Comparison of ENCODE assay signal across 36 cellular contexts in genomic region chr3:24497942-24498341, GRCh38. TPM values are rescaled to one million over a fixed set of nuclear protein-coding genes. Genes with fewer than 3 reads are reported as not detected.
"Had no signal": no experiment of that assay in that cellular context is flagged by ENCODE, and none has a peak within 500 bp of the region (broad histone marks: within the 10 kb centered on the region; RNA-seq: fewer than 3 reads in every experiment).

No MANE protein-coding gene starts in this region.

- H3K36me3 ChIP-seq: adrenal gland, ascending aorta, breast epithelium, cardiac muscle cell, colonic mucosa, WERI-Rb-1 had no signal

- H3K27ac Mint-ChIP-seq: activated CD4-positive, alpha-beta memory T cell treated with anti-CD3 and anti-CD28 coated beads for 36 hours; activated CD4-positive, alpha-beta T cell treated with anti-CD3 and anti-CD28 coated beads for 36 hours; activated CD4-positive, alpha-beta T cell treated with anti-CD3 and anti-CD28 coated beads, Interleukin-2, amount 10 ng/mL, durations not matched to agents 24 days and 14 days; activated CD8-positive, alpha-beta memory T cell treated with anti-CD3 and anti-CD28 coated beads, Interleukin-2, amount 10 ng/mL, durations not matched to agents 7 days and 5 days; activated CD8-positive, alpha-beta T cell treated with anti-CD3 and anti-CD28 coated beads, Interleukin-2, amount 10 ng/mL, durations not matched to agents 7 days and 5 days; activated naive CD4-positive, alpha-beta T cell treated with anti-CD3 and anti-CD28 coated beads for 36 hours; activated naive CD4-positive, alpha-beta T cell treated with anti-CD3 and anti-CD28 coated beads, Interleukin-2, amount 50 U/mL, for 24 hours; activated naive CD8-positive, alpha-beta T cell treated with anti-CD3 and anti-CD28 coated beads for 36 hours; activated naive CD8-positive, alpha-beta T cell treated with anti-CD3 and anti-CD28 coated beads, Interleukin-2, amount 50 U/mL, for 24 hours; activated T-helper 1 cell treated with anti-CD3 and anti-CD28 coated beads, Interleukin-12 subunit alpha, Interleukin-12 subunit beta, Interleukin-2, Interleukin-4 antibody, amounts not matched to agents 30 ng/mL and 10 ng/mL and 1 ng/mL, durations not matched to agents 14 hours and 24 hours and 36 hours; activated T-helper 2 cell treated with anti-CD3 and anti-CD28 coated beads, Interferon-gamma antibody, Interleukin-2, Interleukin-4, amounts not matched to agents 10 μg/mL and 5 μg/mL and 100 μg/mL, durations not matched to agents 14 hours and 24 hours and 36 hours; T-helper 17 cell; T-helper 2 cell treated with Interferon-gamma antibody and Interleukin-4, amounts not matched to agents 5 μg/mL and 100 μg/mL, for 36 hours had no signal

- H3K4me3 Mint-ChIP-seq: activated CD4-positive, alpha-beta memory T cell treated with anti-CD3 and anti-CD28 coated beads for 36 hours; activated CD4-positive, alpha-beta T cell treated with anti-CD3 and anti-CD28 coated beads for 36 hours; activated CD4-positive, alpha-beta T cell treated with anti-CD3 and anti-CD28 coated beads, Interleukin-2, amount 10 ng/mL, durations not matched to agents 24 days and 14 days; activated CD8-positive, alpha-beta memory T cell treated with anti-CD3 and anti-CD28 coated beads, Interleukin-2, amount 10 ng/mL, durations not matched to agents 7 days and 5 days; activated CD8-positive, alpha-beta T cell treated with anti-CD3 and anti-CD28 coated beads, Interleukin-2, amount 10 ng/mL, durations not matched to agents 7 days and 5 days; activated naive CD4-positive, alpha-beta T cell treated with anti-CD3 and anti-CD28 coated beads for 36 hours; activated naive CD4-positive, alpha-beta T cell treated with anti-CD3 and anti-CD28 coated beads, Interleukin-2, amount 50 U/mL, for 24 hours; activated naive CD8-positive, alpha-beta T cell treated with anti-CD3 and anti-CD28 coated beads for 36 hours; activated naive CD8-positive, alpha-beta T cell treated with anti-CD3 and anti-CD28 coated beads, Interleukin-2, amount 50 U/mL, for 24 hours; activated T-helper 1 cell treated with anti-CD3 and anti-CD28 coated beads, Interleukin-12 subunit alpha, Interleukin-12 subunit beta, Interleukin-2, Interleukin-4 antibody, amounts not matched to agents 30 ng/mL and 10 ng/mL and 1 ng/mL, durations not matched to agents 14 hours and 24 hours and 36 hours; T-helper 17 cell; T-helper 2 cell treated with Interferon-gamma antibody and Interleukin-4, amounts not matched to agents 5 μg/mL and 100 μg/mL, for 36 hours had no signal

- FAIRE-seq: frontal cortex had no signal

- H3K4me1 Mint-ChIP-seq: activated CD4-positive, alpha-beta T cell treated with anti-CD3 and anti-CD28 coated beads, Interleukin-2, amount 10 ng/mL, durations not matched to agents 24 days and 14 days; activated CD8-positive, alpha-beta memory T cell treated with anti-CD3 and anti-CD28 coated beads, Interleukin-2, amount 10 ng/mL, durations not matched to agents 7 days and 5 days; activated naive CD4-positive, alpha-beta T cell treated with anti-CD3 and anti-CD28 coated beads, Interleukin-2, amount 50 U/mL, for 24 hours; T-helper 17 cell had no signal

- H3K27ac ChIP-seq: adrenal gland, breast epithelium, cardiac muscle cell, colonic mucosa, WERI-Rb-1 had no signal

- H3K27me3 ChIP-seq: adrenal gland, ascending aorta, breast epithelium, colonic mucosa had no signal

- H3K9me3 Mint-ChIP-seq: activated CD4-positive, alpha-beta memory T cell treated with anti-CD3 and anti-CD28 coated beads for 36 hours; activated CD4-positive, alpha-beta T cell treated with anti-CD3 and anti-CD28 coated beads, Interleukin-2, amount 10 ng/mL, durations not matched to agents 24 days and 14 days; activated naive CD4-positive, alpha-beta T cell treated with anti-CD3 and anti-CD28 coated beads for 36 hours; activated naive CD4-positive, alpha-beta T cell treated with anti-CD3 and anti-CD28 coated beads, Interleukin-2, amount 50 U/mL, for 24 hours; activated naive CD8-positive, alpha-beta T cell treated with anti-CD3 and anti-CD28 coated beads for 36 hours; activated naive CD8-positive, alpha-beta T cell treated with anti-CD3 and anti-CD28 coated beads, Interleukin-2, amount 50 U/mL, for 24 hours; activated T-helper 1 cell treated with anti-CD3 and anti-CD28 coated beads, Interleukin-12 subunit alpha, Interleukin-12 subunit beta, Interleukin-2, Interleukin-4 antibody, amounts not matched to agents 30 ng/mL and 10 ng/mL and 1 ng/mL, durations not matched to agents 14 hours and 24 hours and 36 hours; activated T-helper 2 cell treated with anti-CD3 and anti-CD28 coated beads, Interferon-gamma antibody, Interleukin-2, Interleukin-4, amounts not matched to agents 10 μg/mL and 5 μg/mL and 100 μg/mL, durations not matched to agents 14 hours and 24 hours and 36 hours; brain; T-helper 2 cell treated with Interferon-gamma antibody and Interleukin-4, amounts not matched to agents 5 μg/mL and 100 μg/mL, for 36 hours had no signal

- DNase-seq: activated CD4-positive, alpha-beta memory T cell treated with anti-CD3 and anti-CD28 coated beads for 36 hours; activated CD4-positive, alpha-beta T cell treated with anti-CD3 and anti-CD28 coated beads, Interleukin-2, amount 10 ng/mL, durations not matched to agents 24 days and 14 days; activated CD4-positive, CD25-positive, alpha-beta regulatory T cell; activated CD4-positive, CD25-positive, alpha-beta regulatory T cell treated with anti-CD3 and anti-CD28 coated beads, Interleukin-2, amount 50 U/mL, for 72 hours; activated CD8-positive, alpha-beta memory T cell treated with anti-CD3 and anti-CD28 coated beads, Interleukin-2, amount 10 ng/mL, durations not matched to agents 7 days and 5 days; activated CD8-positive, alpha-beta memory T cell treated with anti-CD3 and anti-CD28 coated beads, Interleukin-2, amount 50 U/mL, for 4 hours; activated CD8-positive, alpha-beta T cell treated with anti-CD3 and anti-CD28 coated beads, Interleukin-2, amount 10 ng/mL, durations not matched to agents 7 days and 5 days; activated effector memory CD4-positive, alpha-beta T cell treated with anti-CD3 and anti-CD28 coated beads, Interleukin-2, amount 50 U/mL, for 16 hours; activated naive CD4-positive, alpha-beta T cell treated with anti-CD3 and anti-CD28 coated beads for 36 hours; activated naive CD8-positive, alpha-beta T cell treated with anti-CD3 and anti-CD28 coated beads for 36 hours; activated naive CD8-positive, alpha-beta T cell treated with anti-CD3 and anti-CD28 coated beads, Interleukin-2, amount 50 U/mL, for 24 hours; activated T-cell treated with anti-CD3 and anti-CD28 coated beads, Interleukin-2, amount 50 U/mL, for 1 hour; activated T-cell treated with anti-CD3 and anti-CD28 coated beads, Interleukin-2, amount 50 U/mL, for 48 hours; adrenal gland; amygdala; central memory CD4-positive, alpha-beta T cell; cerebellar nuclear complex; colonic mucosa; effector CD8-positive, alpha-beta T cell; foreskin fibroblast; head of caudate nucleus; T-helper 17 cell; T1000; WERI-Rb-1 had no signal

- ATAC-seq: activated CD8-positive, alpha-beta memory T cell treated with anti-CD3 and anti-CD28 coated beads, Interleukin-2, amount 10 ng/mL, durations not matched to agents 7 days and 5 days; activated CD8-positive, alpha-beta T cell treated with anti-CD3 and anti-CD28 coated beads, Interleukin-2, amount 10 ng/mL, durations not matched to agents 7 days and 5 days; esophagus mucosa; T-helper 17 cell had no signal

- H3K36me3 Mint-ChIP-seq: activated CD4-positive, alpha-beta memory T cell treated with anti-CD3 and anti-CD28 coated beads for 36 hours; activated naive CD4-positive, alpha-beta T cell treated with anti-CD3 and anti-CD28 coated beads, Interleukin-2, amount 50 U/mL, for 24 hours; activated naive CD8-positive, alpha-beta T cell treated with anti-CD3 and anti-CD28 coated beads for 36 hours; brain had no signal

- H3K9me3 ChIP-seq: adrenal gland, ascending aorta, breast epithelium, colonic mucosa had no signal

- H3K4me3 ChIP-seq: adrenal gland, ascending aorta, breast epithelium, cardiac muscle cell, colonic mucosa had no signal

RNA-seq across cellular contexts. Expression of gene THRB, which starts 3.3 kb away (rescaled TPM):
- total RNA-seq: activated CD4-positive, alpha-beta memory T cell treated with anti-CD3 and anti-CD28 coated beads for 36 hours; activated CD4-positive, alpha-beta T cell treated with anti-CD3 and anti-CD28 coated beads for 36 hours; activated CD4-positive, alpha-beta T cell treated with anti-CD3 and anti-CD28 coated beads, Interleukin-2, amount 10 ng/mL, durations not matched to agents 24 days and 14 days; activated CD8-positive, alpha-beta memory T cell treated with anti-CD3 and anti-CD28 coated beads for 36 hours; activated CD8-positive, alpha-beta memory T cell treated with anti-CD3 and anti-CD28 coated beads, Interleukin-2, amount 10 ng/mL, durations not matched to agents 7 days and 5 days; activated CD8-positive, alpha-beta T cell treated with anti-CD3 and anti-CD28 coated beads, Interleukin-2, amount 10 ng/mL, durations not matched to agents 7 days and 5 days; activated naive CD4-positive, alpha-beta T cell treated with anti-CD3 and anti-CD28 coated beads for 36 hours; activated naive CD8-positive, alpha-beta T cell treated with anti-CD3 and anti-CD28 coated beads for 36 hours; activated T-helper 1 cell treated with anti-CD3 and anti-CD28 coated beads, Interleukin-12 subunit alpha, Interleukin-12 subunit beta, Interleukin-2, Interleukin-4 antibody, amounts not matched to agents 30 ng/mL and 10 ng/mL and 1 ng/mL, durations not matched to agents 14 hours and 24 hours and 36 hours; activated T-helper 2 cell treated with anti-CD3 and anti-CD28 coated beads, Interferon-gamma antibody, Interleukin-2, Interleukin-4, amounts not matched to agents 10 μg/mL and 5 μg/mL and 100 μg/mL, durations not matched to agents 14 hours and 24 hours and 36 hours had no signal
